ENCODE assay signal across 8 cellular contexts in genomic region chr13:81171065-81171647, GRCh38.
DNase-seq lines count a peak whose midpoint lies in the region; ATAC-seq, FAIRE-seq and TF ChIP-seq lines count a peak whose summit lies in the region.

No MANE protein-coding gene starts in this region.

- DNase-seq in HEK293T (ENCODE audit: extremely low spot score) (peak; percentile 46), NCI-H526 (lab: John Stamatoyannopoulos, UW) (peak; percentile 33 to 75), retina (peak; percentile 18), activated gamma-delta T cell (lab: John Stamatoyannopoulos, UW) (no peak), GM12892 (ENCODE audit: insufficient read length) (no peak)

- CTCF ChIA-PET in HEK293T (lab: Yijun Ruan, JAX) = interaction anchor here (0.5 to 1.9 kb wide), 12 partner anchors 11 to 702 kb away, joined by 3 to 7 read pairs (median 4); no protein-coding TSS in a partner anchor

- no peak for TF ChIP-seq POLR2A in GM12892 (IDR thresholded peaks at IDR 0.05; ENCODE audit: low read depth, low read length)

- ATAC-seq in HG02840 (IDR thresholded peaks at IDR 0.05; ENCODE audit: low FRiP score, unreplicated experiment) = no peak

- FAIRE-seq in G401.6 (lab: Jason Lieb, UNC) (peak; percentile 85), endometrium (lab: Jason Lieb, UNC) (peak; percentile 72), GM12892 (lab: Jason Lieb, UNC) (no peak)

- POLR2A ChIA-PET in HEK293T (lab: Yijun Ruan, JAX) = no interaction called here

TF ChIP-seq in HEK293T, 16 proteins besides CTCF, POLR2A, EP300 and RAD21:
- TF ChIP-seq PKNOX1 (IDR thresholded peaks at IDR 0.05) = peak; percentile 46
- no peak for TF ChIP-seq FOXA1 (IDR thresholded peaks at IDR 0.05)
- TF ChIP-seq ZNF384 (IDR thresholded peaks at IDR 0.05) = peak; percentile 52; the same call in 1 of the 2 replicates

Comparison
In these comparisons a context has a peak if more than half of its experiments do, and no peak if none do; other contexts are left out.
1. DNase-seq: peak in HEK293T (single experiment), NCI-H526 (2 of 2) and retina (single experiment); none in activated gamma-delta T cell (single experiment) and GM12892 (single experiment).